Comparison of ENCODE assay signal across 8 cellular contexts in genomic region chr5:101942321-101942882, GRCh38.
DNase-seq lines count a peak whose midpoint lies in the region; ATAC-seq and TF ChIP-seq lines count a peak whose summit lies in the region.

No MANE protein-coding gene starts in this region.

- H4K20me1 ChIP-seq in BLaER1 treated with 17β-estradiol and CSF1 and Interleukin-3, amounts not matched to agents 10 nM and 100 nM, result no peaks in the 10 kb centered on the region

- peak overlapping the region in 9 of 11 experiments; percentile 31 to 72 (median 54); a peak in 15 of 22 replicates for H3K27ac ChIP-seq in BLaER1 treated with 17β-estradiol and CSF1 and Interleukin-3, amounts not matched to agents 10 nM and 100 nM
- H3K27ac ChIP-seq in breast epithelium (no peak overlapping the region), mesendoderm (ENCODE audit: low read depth, low read length) (no peak overlapping the region)

- H3K9me3 Mint-ChIP-seq in stimulated activated memory B cell treated with anti-CD40 and anti-IgM and Interleukin-4, amounts not matched to agents 10 μg/mL and 1 μg/mL and 100 μg/mL, for 72 hours, result no peaks in the 10 kb centered on the region

- H3K4me3 Mint-ChIP-seq in stimulated activated memory B cell treated with anti-CD40 and anti-IgM and Interleukin-4, amounts not matched to agents 10 μg/mL and 1 μg/mL and 100 μg/mL, for 72 hours, result no peak overlapping the region

- H3K4me3 ChIP-seq in BLaER1 treated with 17β-estradiol and CSF1 and Interleukin-3, amounts not matched to agents 10 nM and 100 nM, result no peak overlapping the region
- H3K4me3 ChIP-seq in breast epithelium (no peak overlapping the region), mesendoderm (ENCODE audit: low read length) (no peak overlapping the region)

- H3K79me1 ChIP-seq in mesendoderm (ENCODE audit: low read length), result no peaks in the 10 kb centered on the region

- no peak overlapping the region for H4K5ac ChIP-seq in mesendoderm (ENCODE audit: low read length)

- ATAC-seq in GM18867 (IDR thresholded peaks at IDR 0.05; ENCODE audit: unreplicated experiment) (peak; percentile 95), HG02973 (IDR thresholded peaks at IDR 0.05; ENCODE audit: unreplicated experiment) (peak; percentile 91)
- no peak for ATAC-seq in stimulated activated memory B cell treated with anti-CD40 and anti-IgM and Interleukin-4, amounts not matched to agents 10 μg/mL and 1 μg/mL and 100 μg/mL, for 72 hours

- peaks cover 0 to 22% (median 9%) of the 10 kb centered on the region in 11 experiments; a peak in 11 of 22 replicates for H3K9me3 ChIP-seq in BLaER1 treated with 17β-estradiol and CSF1 and Interleukin-3, amounts not matched to agents 10 nM and 100 nM (replicated peaks in 1 of 11)
- no peaks in the 10 kb centered on the region for H3K9me3 ChIP-seq in breast epithelium

- no peak overlapping the region for H2BK120ac ChIP-seq in mesendoderm (ENCODE audit: low read depth, low read length)

- no peak for TF ChIP-seq POLR2A in breast epithelium (IDR thresholded peaks at IDR 0.05)

- H2BK15ac ChIP-seq in mesendoderm (replicated peaks; ENCODE audit: low read depth), result no peak overlapping the region

- H3K27me3 Mint-ChIP-seq in stimulated activated memory B cell treated with anti-CD40 and anti-IgM and Interleukin-4, amounts not matched to agents 10 μg/mL and 1 μg/mL and 100 μg/mL, for 72 hours, result no peaks in the 10 kb centered on the region

- H4K8ac ChIP-seq in mesendoderm (ENCODE audit: low read depth, low read length), result no peak overlapping the region

- peaks cover 18 to 34% (median 27%) of the 10 kb centered on the region in 10 experiments for H3K4me1 ChIP-seq in BLaER1 treated with 17β-estradiol and CSF1 and Interleukin-3, amounts not matched to agents 10 nM and 100 nM
- H3K4me1 ChIP-seq in breast epithelium (no peaks in the 10 kb centered on the region), mesendoderm (ENCODE audit: control insufficient read depth, low read depth, low read length) (no peaks in the 10 kb centered on the region)

- no peak overlapping the region for H2AK5ac ChIP-seq in mesendoderm (ENCODE audit: low read length)

- no peak overlapping the region for H3K27ac Mint-ChIP-seq in stimulated activated memory B cell treated with anti-CD40 and anti-IgM and Interleukin-4, amounts not matched to agents 10 μg/mL and 1 μg/mL and 100 μg/mL, for 72 hours

- no peak overlapping the region for H3K56ac ChIP-seq in mesendoderm (ENCODE audit: low read length)

- no peak overlapping the region for H3K4ac ChIP-seq in mesendoderm (ENCODE audit: low read depth, low read length)

- intact Hi-C loops in breast epithelium (cut with DNase I; ENCODE audit: low total_unique reads), result no loop called here

- no peaks in the 10 kb centered on the region for H3K36me3 ChIP-seq in BLaER1 treated with 17β-estradiol and CSF1 and Interleukin-3, amounts not matched to agents 10 nM and 100 nM
- no peaks in the 10 kb centered on the region for H3K36me3 ChIP-seq in breast epithelium
- no peaks in the 10 kb centered on the region for H3K36me3 ChIP-seq in mesendoderm (ENCODE audit: control insufficient read depth, insufficient read depth, low read length)

- TF ChIP-seq CTCF in breast epithelium (IDR thresholded peaks at IDR 0.05), result peak in 2 of 3 donors; percentile 21 to 27

- H3K4me2 ChIP-seq in BLaER1 treated with 17β-estradiol and CSF1 and Interleukin-3, amounts not matched to agents 10 nM and 100 nM, result peak overlapping the region; percentile 47 to 69 (median 57)
- no peak overlapping the region for H3K4me2 ChIP-seq in mesendoderm (ENCODE audit: low read length)

- WGBS in mesendoderm (ENCODE audit: extremely low coverage, insufficient coverage, low lambda C conversion rate), result no CpG with 5 or more reads among the region's 8 CpGs

- peak overlapping the region in 2 of 11 experiments; percentile 37 to 50; a peak in 2 of 22 replicates for H3K9ac ChIP-seq in BLaER1 treated with 17β-estradiol and CSF1 and Interleukin-3, amounts not matched to agents 10 nM and 100 nM
- no peak overlapping the region for H3K9ac ChIP-seq in mesendoderm (ENCODE audit: low read length)

- no peaks in the 10 kb centered on the region for H3K79me2 ChIP-seq in mesendoderm (ENCODE audit: control insufficient read depth, insufficient read depth, low read length)

- no peak overlapping the region for H3K23ac ChIP-seq in mesendoderm (ENCODE audit: low read length)

- H3K27me3 ChIP-seq in BLaER1 treated with 17β-estradiol and CSF1 and Interleukin-3, amounts not matched to agents 10 nM and 100 nM, result no peaks in the 10 kb centered on the region
- H3K27me3 ChIP-seq in breast epithelium, result no peaks in the 10 kb centered on the region
- no peaks in the 10 kb centered on the region for H3K27me3 ChIP-seq in mesendoderm (ENCODE audit: insufficient read depth, low read length, poor library complexity)

- no peaks in the 10 kb centered on the region for H3K36me3 Mint-ChIP-seq in stimulated activated memory B cell treated with anti-CD40 and anti-IgM and Interleukin-4, amounts not matched to agents 10 μg/mL and 1 μg/mL and 100 μg/mL, for 72 hours

- H2BK5ac ChIP-seq in mesendoderm (ENCODE audit: low read length), result no peak overlapping the region

- DNase-seq in NCI-H2171 (lab: John Stamatoyannopoulos, UW), result peak; percentile 4
- no peak for DNase-seq in breast epithelium (ENCODE audit: low spot score in 2 of 2)
- peak; percentile 74 for DNase-seq in mesendoderm
- DNase-seq in NCI-H2227 treated with DMSO at 0.1 percent for 48 hours (lab: John Stamatoyannopoulos, UW), result no peak

- H3K18ac ChIP-seq in mesendoderm (ENCODE audit: low read length), result no peak overlapping the region

- H3K4me1 Mint-ChIP-seq in stimulated activated memory B cell treated with anti-CD40 and anti-IgM and Interleukin-4, amounts not matched to agents 10 μg/mL and 1 μg/mL and 100 μg/mL, for 72 hours, result no peaks in the 10 kb centered on the region

Comparison
In these comparisons a context has a peak if more than half of its experiments do, and no peak if none do; other contexts are left out.
1. H3K27ac ChIP-seq: peak in BLaER1 treated with 17β-estradiol and CSF1 and Interleukin-3, amounts not matched to agents 10 nM and 100 nM (9 of 11); none in breast epithelium (0 of 2) and mesendoderm (single experiment).
2. DNase-seq: peak in NCI-H2171 (single experiment) and mesendoderm (single experiment); none in breast epithelium (0 of 2) and NCI-H2227 treated with DMSO at 0.1 percent for 48 hours (single experiment).